ENCODE assay signal across 17 cellular contexts in genomic region chr7:105205592-105206211, GRCh38.
DNase-seq lines count a peak whose midpoint lies in the region; ATAC-seq and TF ChIP-seq lines count a peak whose summit lies in the region.
"Had no signal": no experiment of that assay in that cellular context is flagged by ENCODE, and none has a peak within 500 bp of the region (broad histone marks: within the 10 kb centered on the region; RNA-seq: fewer than 3 reads in every experiment).

No MANE protein-coding gene starts in this region.

- H3K27ac Mint-ChIP-seq in CD4-positive, CD25-positive, alpha-beta regulatory T cell: peak overlapping the region; percentile 79 to 87 (median 81)
- peak overlapping the region; percentile 0 for H3K27ac Mint-ChIP-seq in T-helper 2 cell treated with Interferon-gamma antibody and Interleukin-4, amounts not matched to agents 5 μg/mL and 100 μg/mL, for 36 hours
- peak overlapping the region; percentile 84 for H3K27ac Mint-ChIP-seq in activated naive CD8-positive, alpha-beta T cell

- no TSS peak for BruUV-seq in A673 (replicated peaks; lab: Mats Ljungman, UMichigan)

- H3K9me3 Mint-ChIP-seq in CD4-positive, CD25-positive, alpha-beta regulatory T cell: no peaks in the 10 kb centered on the region
- no peaks in the 10 kb centered on the region for H3K9me3 Mint-ChIP-seq in T-helper 2 cell treated with Interferon-gamma antibody and Interleukin-4, amounts not matched to agents 5 μg/mL and 100 μg/mL, for 36 hours
- H3K9me3 Mint-ChIP-seq in activated naive CD8-positive, alpha-beta T cell (ENCODE audit: low read depth): no peaks in the 10 kb centered on the region

- H3K27ac ChIP-seq in CD4-positive, CD25-positive, alpha-beta regulatory T cell (ENCODE audit: insufficient read depth, low read length, poor library complexity, severe bottlenecking): no peak overlapping the region
- no peak overlapping the region for H3K27ac ChIP-seq in A673 (ENCODE audit: low read depth, low read length, poor library complexity, severe bottlenecking)
- H3K27ac ChIP-seq: esophagus muscularis mucosa, lower lobe of right lung, vagina had no signal

- peak overlapping the region in 3 of 4 donors; percentile 4 to 66 (median 59) for H3K4me3 Mint-ChIP-seq in CD4-positive, CD25-positive, alpha-beta regulatory T cell
- H3K4me3 Mint-ChIP-seq in T-helper 2 cell treated with Interferon-gamma antibody and Interleukin-4, amounts not matched to agents 5 μg/mL and 100 μg/mL, for 36 hours: peak overlapping the region; percentile 2
- peak overlapping the region; percentile 52 for H3K4me3 Mint-ChIP-seq in activated naive CD8-positive, alpha-beta T cell

- peaks cover 21% of the 10 kb centered on the region for H3K36me3 ChIP-seq in CD4-positive, CD25-positive, alpha-beta regulatory T cell (ENCODE audit: control insufficient read depth, insufficient read depth, low read length)
- H3K36me3 ChIP-seq in A673 (ENCODE audit: insufficient read depth, low read length, poor library complexity, severe bottlenecking): no peaks in the 10 kb centered on the region

- peaks cover 33% of the 10 kb centered on the region for H3K4me1 ChIP-seq in CD4-positive, CD25-positive, alpha-beta regulatory T cell (ENCODE audit: control insufficient read depth, insufficient read depth, low read length, poor library complexity, severe bottlenecking)
- peaks cover 3% of the 10 kb centered on the region for H3K4me1 ChIP-seq in A673 (ENCODE audit: insufficient read depth, low read length, poor library complexity, severe bottlenecking)

- H3K4me1 Mint-ChIP-seq in CD4-positive, CD25-positive, alpha-beta regulatory T cell: peaks cover 19 to 75% (median 52%) of the 10 kb centered on the region in 4 donors
- H3K4me1 Mint-ChIP-seq in T-helper 2 cell treated with Interferon-gamma antibody and Interleukin-4, amounts not matched to agents 5 μg/mL and 100 μg/mL, for 36 hours (ENCODE audit: low read depth): peaks cover 34% of the 10 kb centered on the region
- H3K4me1 Mint-ChIP-seq in activated naive CD8-positive, alpha-beta T cell (ENCODE audit: low read depth): peaks cover 51% of the 10 kb centered on the region

- CTCF ChIA-PET in A673 (lab: Charles Lee): no interaction called here

- no peaks in the 10 kb centered on the region for H3K27me3 ChIP-seq in CD4-positive, CD25-positive, alpha-beta regulatory T cell (ENCODE audit: control insufficient read depth, insufficient read depth, low read length)
- H3K27me3 ChIP-seq in A673 (replicated peaks; ENCODE audit: insufficient read depth, low read depth, low read length, poor library complexity): no peaks in the 10 kb centered on the region
- H3K27me3 ChIP-seq: esophagus muscularis mucosa, vagina had no signal

- peak in 2 of 3 donors; percentile 41 to 77 for DNase-seq in CD4-positive, CD25-positive, alpha-beta regulatory T cell
- DNase-seq in T-helper 2 cell treated with Interferon-gamma antibody and Interleukin-4, amounts not matched to agents 5 μg/mL and 100 μg/mL, for 36 hours (ENCODE audit: low spot score): peak; percentile 65
- peak in 3 of 4 experiments; percentile 7 to 25 (median 14) for DNase-seq in stimulated activated CD4-positive, alpha-beta T cell treated with anti-CD3 and anti-CD28 coated beads, Interleukin-1b, Interleukin-23, amount 100 ng/mL, for 24 hours (ENCODE audit: low read depth in 4 of 4, low spot score in 1 of 4)
- DNase-seq in T1000 (lab: John Stamatoyannopoulos, UW) (no peak), retina (no peak), A673 (ENCODE audit: low spot score) (no peak)
- DNase-seq: activated gamma-delta T cell, KBM-7, lower lobe of right lung, NCI-H146, NCI-H524 had no signal

- H3K27me3 Mint-ChIP-seq in CD4-positive, CD25-positive, alpha-beta regulatory T cell: no peaks in the 10 kb centered on the region
- no peaks in the 10 kb centered on the region for H3K27me3 Mint-ChIP-seq in T-helper 2 cell treated with Interferon-gamma antibody and Interleukin-4, amounts not matched to agents 5 μg/mL and 100 μg/mL, for 36 hours (ENCODE audit: low read depth)
- H3K27me3 Mint-ChIP-seq in activated naive CD8-positive, alpha-beta T cell: no peaks in the 10 kb centered on the region

- peak; percentile 73 to 84 for ATAC-seq in CD4-positive, CD25-positive, alpha-beta regulatory T cell (ENCODE audit: low read depth in 2 of 2)
- no peak for ATAC-seq in GM18907 (IDR thresholded peaks at IDR 0.05; ENCODE audit: unreplicated experiment)
- ATAC-seq: GM12878, lower lobe of right lung, Panc1 had no signal

- TF ChIP-seq CTCF in A673 (conservative IDR thresholded peaks at IDR 0.05; ENCODE audit: low read depth, low read length): no peak

- H3K9me3 ChIP-seq in CD4-positive, CD25-positive, alpha-beta regulatory T cell (ENCODE audit: control insufficient read depth in 2 of 2, low read length in 2 of 2): no peaks in the 10 kb centered on the region
- H3K9me3 ChIP-seq in A673 (ENCODE audit: low read depth, low read length, poor library complexity, severe bottlenecking): no peaks in the 10 kb centered on the region
- H3K9me3 ChIP-seq: esophagus muscularis mucosa, lower lobe of right lung, vagina had no signal

- peaks cover 32% of the 10 kb centered on the region for H3K36me3 Mint-ChIP-seq in CD4-positive, CD25-positive, alpha-beta regulatory T cell
- H3K36me3 Mint-ChIP-seq in T-helper 2 cell treated with Interferon-gamma antibody and Interleukin-4, amounts not matched to agents 5 μg/mL and 100 μg/mL, for 36 hours (ENCODE audit: low read depth): peaks cover 5% of the 10 kb centered on the region
- peaks cover 10% of the 10 kb centered on the region for H3K36me3 Mint-ChIP-seq in activated naive CD8-positive, alpha-beta T cell

- H3K4me3 ChIP-seq in CD4-positive, CD25-positive, alpha-beta regulatory T cell (ENCODE audit: low read depth, low read length): peak overlapping the region; percentile 20
- no peak overlapping the region for H3K4me3 ChIP-seq in A673 (ENCODE audit: low read depth, low read length, poor library complexity, severe bottlenecking)
- H3K4me3 ChIP-seq: esophagus muscularis mucosa, GM12878, lower lobe of right lung, vagina had no signal

- intact Hi-C loops in A673 (cut with micrococcal nuclease; ENCODE audit: unreplicated experiment): no loop called here

- POLR2A ChIA-PET in A673 (lab: Charles Lee; ENCODE audit: low non-redundant PET): no interaction called here

Comparison
In these comparisons a context has a peak if more than half of its experiments do, and no peak if none do; other contexts are left out.
1. DNase-seq: peak in CD4-positive, CD25-positive, alpha-beta regulatory T cell (2 of 3), T-helper 2 cell treated with Interferon-gamma antibody and Interleukin-4, amounts not matched to agents 5 μg/mL and 100 μg/mL, for 36 hours (single experiment) and stimulated activated CD4-positive, alpha-beta T cell treated with anti-CD3 and anti-CD28 coated beads, Interleukin-1b, Interleukin-23, amount 100 ng/mL, for 24 hours (3 of 4); none in T1000 (single experiment), retina (single experiment) and A673 (single experiment).
2. H3K27ac Mint-ChIP-seq: peak in every context shown above with its lines; median percentile 84 in activated naive CD8-positive, alpha-beta T cell; 81 in CD4-positive, CD25-positive, alpha-beta regulatory T cell; 0 in T-helper 2 cell treated with Interferon-gamma antibody and Interleukin-4, amounts not matched to agents 5 μg/mL and 100 μg/mL, for 36 hours.
3. H3K4me3 Mint-ChIP-seq: peak in every context shown above with its lines; median percentile 59 in CD4-positive, CD25-positive, alpha-beta regulatory T cell; 52 in activated naive CD8-positive, alpha-beta T cell; 2 in T-helper 2 cell treated with Interferon-gamma antibody and Interleukin-4, amounts not matched to agents 5 μg/mL and 100 μg/mL, for 36 hours.